ENCODE assay signal across 1 cellular context in genomic region chr5:169637085-169637855, GRCh38.
TF ChIP-seq lines count a peak whose summit lies in the region.

Gene DOCK2, plus strand, starts transcription at chr5:169637275. Its CDS starts 52 bp downstream, at chr5:169637327.

TF ChIP-seq in K562, 482 proteins besides CTCF, POLR2A, EP300 and RAD21 (continued from another document and continues in another):
- TF ChIP-seq, protein P1, sequence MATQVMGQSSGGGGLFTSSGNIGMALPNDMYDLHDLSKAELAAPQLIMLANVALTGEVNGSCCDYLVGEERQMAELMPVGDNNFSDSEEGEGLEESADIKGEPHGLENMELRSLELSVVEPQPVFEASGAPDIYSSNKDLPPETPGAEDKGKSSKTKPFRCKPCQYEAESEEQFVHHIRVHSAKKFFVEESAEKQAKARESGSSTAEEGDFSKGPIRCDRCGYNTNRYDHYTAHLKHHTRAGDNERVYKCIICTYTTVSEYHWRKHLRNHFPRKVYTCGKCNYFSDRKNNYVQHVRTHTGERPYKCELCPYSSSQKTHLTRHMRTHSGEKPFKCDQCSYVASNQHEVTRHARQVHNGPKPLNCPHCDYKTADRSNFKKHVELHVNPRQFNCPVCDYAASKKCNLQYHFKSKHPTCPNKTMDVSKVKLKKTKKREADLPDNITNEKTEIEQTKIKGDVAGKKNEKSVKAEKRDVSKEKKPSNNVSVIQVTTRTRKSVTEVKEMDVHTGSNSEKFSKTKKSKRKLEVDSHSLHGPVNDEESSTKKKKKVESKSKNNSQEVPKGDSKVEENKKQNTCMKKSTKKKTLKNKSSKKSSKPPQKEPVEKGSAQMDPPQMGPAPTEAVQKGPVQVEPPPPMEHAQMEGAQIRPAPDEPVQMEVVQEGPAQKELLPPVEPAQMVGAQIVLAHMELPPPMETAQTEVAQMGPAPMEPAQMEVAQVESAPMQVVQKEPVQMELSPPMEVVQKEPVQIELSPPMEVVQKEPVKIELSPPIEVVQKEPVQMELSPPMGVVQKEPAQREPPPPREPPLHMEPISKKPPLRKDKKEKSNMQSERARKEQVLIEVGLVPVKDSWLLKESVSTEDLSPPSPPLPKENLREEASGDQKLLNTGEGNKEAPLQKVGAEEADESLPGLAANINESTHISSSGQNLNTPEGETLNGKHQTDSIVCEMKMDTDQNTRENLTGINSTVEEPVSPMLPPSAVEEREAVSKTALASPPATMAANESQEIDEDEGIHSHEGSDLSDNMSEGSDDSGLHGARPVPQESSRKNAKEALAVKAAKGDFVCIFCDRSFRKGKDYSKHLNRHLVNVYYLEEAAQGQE (CRISPR knock-in tag; IDR thresholded peaks at IDR 0.05; ENCODE audit: low read depth): peak; percentile 59; the same call in 1 of the 2 replicates
- peak; percentile 56 for TF ChIP-seq RBBP5 (IDR thresholded peaks at IDR 0.05; ENCODE audit: borderline replicate concordance, insufficient read depth, low read length, poor library complexity, severe bottlenecking)
- no peak for TF ChIP-seq NR2C1 (IDR thresholded peaks at IDR 0.05)
- TF ChIP-seq NR2C1 (tag; IDR thresholded peaks at IDR 0.05): no peak
- TF ChIP-seq HMGN3 (IDR thresholded peaks at IDR 0.05; ENCODE audit: borderline replicate concordance, extremely low read depth, insufficient read length, low read depth, low read length): no peak
- TF ChIP-seq ZNF253 (CRISPR knock-in tag; conservative IDR thresholded peaks at IDR 0.05): no peak
- TF ChIP-seq ZNF124 (CRISPR knock-in tag; IDR thresholded peaks at IDR 0.05): no peak
- TF ChIP-seq CEBPB (tag; IDR thresholded peaks at IDR 0.05): no peak
- TF ChIP-seq ZNF668 (CRISPR knock-in tag; IDR thresholded peaks at IDR 0.05): no peak
- TF ChIP-seq SIX5 (IDR thresholded peaks at IDR 0.05; ENCODE audit: borderline replicate concordance in 1 of 2, insufficient read depth in 1 of 2, low read depth in 1 of 2, low read length in 2 of 2): no peak
- TF ChIP-seq ZNF316 (IDR thresholded peaks at IDR 0.05): no peak
- no peak for TF ChIP-seq ZBTB8A (IDR thresholded peaks at IDR 0.05; ENCODE audit: partially characterized antibody)
- peak in 1 of 2 experiments; percentile 7; a peak in 1 of 4 replicates for TF ChIP-seq NONO (IDR thresholded peaks at IDR 0.05; ENCODE audit: low read depth in 2 of 2, low read length in 1 of 2)
- no peak for TF ChIP-seq NFE2 (IDR thresholded peaks at IDR 0.05; ENCODE audit: low read depth)
- TF ChIP-seq ILK (tag; IDR thresholded peaks at IDR 0.05; ENCODE audit: borderline replicate concordance, low read depth): no peak
- TF ChIP-seq FIP1L1 (IDR thresholded peaks at IDR 0.05; ENCODE audit: low read depth, low read length, poor library complexity, severe bottlenecking): peak; percentile 39
- TF ChIP-seq THRAP3 (IDR thresholded peaks at IDR 0.05; ENCODE audit: borderline replicate concordance): no peak
- TF ChIP-seq, protein P2, sequence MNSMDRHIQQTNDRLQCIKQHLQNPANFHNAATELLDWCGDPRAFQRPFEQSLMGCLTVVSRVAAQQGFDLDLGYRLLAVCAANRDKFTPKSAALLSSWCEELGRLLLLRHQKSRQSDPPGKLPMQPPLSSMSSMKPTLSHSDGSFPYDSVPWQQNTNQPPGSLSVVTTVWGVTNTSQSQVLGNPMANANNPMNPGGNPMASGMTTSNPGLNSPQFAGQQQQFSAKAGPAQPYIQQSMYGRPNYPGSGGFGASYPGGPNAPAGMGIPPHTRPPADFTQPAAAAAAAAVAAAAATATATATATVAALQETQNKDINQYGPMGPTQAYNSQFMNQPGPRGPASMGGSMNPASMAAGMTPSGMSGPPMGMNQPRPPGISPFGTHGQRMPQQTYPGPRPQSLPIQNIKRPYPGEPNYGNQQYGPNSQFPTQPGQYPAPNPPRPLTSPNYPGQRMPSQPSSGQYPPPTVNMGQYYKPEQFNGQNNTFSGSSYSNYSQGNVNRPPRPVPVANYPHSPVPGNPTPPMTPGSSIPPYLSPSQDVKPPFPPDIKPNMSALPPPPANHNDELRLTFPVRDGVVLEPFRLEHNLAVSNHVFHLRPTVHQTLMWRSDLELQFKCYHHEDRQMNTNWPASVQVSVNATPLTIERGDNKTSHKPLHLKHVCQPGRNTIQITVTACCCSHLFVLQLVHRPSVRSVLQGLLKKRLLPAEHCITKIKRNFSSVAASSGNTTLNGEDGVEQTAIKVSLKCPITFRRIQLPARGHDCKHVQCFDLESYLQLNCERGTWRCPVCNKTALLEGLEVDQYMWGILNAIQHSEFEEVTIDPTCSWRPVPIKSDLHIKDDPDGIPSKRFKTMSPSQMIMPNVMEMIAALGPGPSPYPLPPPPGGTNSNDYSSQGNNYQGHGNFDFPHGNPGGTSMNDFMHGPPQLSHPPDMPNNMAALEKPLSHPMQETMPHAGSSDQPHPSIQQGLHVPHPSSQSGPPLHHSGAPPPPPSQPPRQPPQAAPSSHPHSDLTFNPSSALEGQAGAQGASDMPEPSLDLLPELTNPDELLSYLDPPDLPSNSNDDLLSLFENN (IDR thresholded peaks at IDR 0.05; ENCODE audit: low read depth in 2 of 2, low read length in 2 of 2): no peak
- TF ChIP-seq RFX7 (CRISPR knock-in tag; IDR thresholded peaks at IDR 0.05): no peak
- TF ChIP-seq BRD4 (IDR thresholded peaks at IDR 0.05): no peak
- TF ChIP-seq PRMT5 (CRISPR knock-in tag; IDR thresholded peaks at IDR 0.05): no peak
- peak; percentile 71; the same call in 1 of the 2 replicates for TF ChIP-seq PHF8 (IDR thresholded peaks at IDR 0.05; ENCODE audit: borderline replicate concordance, low read length)
- no peak for TF ChIP-seq HNRNPLL (IDR thresholded peaks at IDR 0.05; ENCODE audit: low read depth, low read length, poor library complexity, severe bottlenecking)
- TF ChIP-seq PHTF2 (CRISPR knock-in tag; IDR thresholded peaks at IDR 0.05): no peak
- TF ChIP-seq CCNT2 (IDR thresholded peaks at IDR 0.05; ENCODE audit: borderline replicate concordance, extremely low read depth, insufficient read length, low read depth, low read length): peak; percentile 36
- no peak for TF ChIP-seq CHD1 (IDR thresholded peaks at IDR 0.05; ENCODE audit: low read length)
- TF ChIP-seq POLR3G (IDR thresholded peaks at IDR 0.05; ENCODE audit: extremely low read depth, insufficient read length, insufficient replicate concordance): no peak
- no peak for TF ChIP-seq POLR2B (IDR thresholded peaks at IDR 0.05; ENCODE audit: low read depth, partially characterized antibody)
- TF ChIP-seq BRCA1 (IDR thresholded peaks at IDR 0.05): no peak
- TF ChIP-seq BRCA1 (CRISPR knock-in tag; IDR thresholded peaks at IDR 0.05): no peak
- TF ChIP-seq ZNF282 (CRISPR knock-in tag; IDR thresholded peaks at IDR 0.05): no peak
- TF ChIP-seq EHMT2 (IDR thresholded peaks at IDR 0.05): no peak
- no peak for TF ChIP-seq ATF7 (IDR thresholded peaks at IDR 0.05)
- TF ChIP-seq RBM39 (optimal IDR thresholded peaks at IDR 0.05; ENCODE audit: low read depth, low read length): no peak
- no peak for TF ChIP-seq SP2 (IDR thresholded peaks at IDR 0.05; ENCODE audit: extremely low read depth, low read depth, low read length, poor library complexity, severe bottlenecking)
- TF ChIP-seq PYGO2 (tag; IDR thresholded peaks at IDR 0.05): no peak
- no peak for TF ChIP-seq ZNF146 (CRISPR knock-in tag; IDR thresholded peaks at IDR 0.05; ENCODE audit: unreplicated experiment)
- no peak for TF ChIP-seq ZNF318 (IDR thresholded peaks at IDR 0.05; ENCODE audit: borderline replicate concordance in 1 of 2, low read depth in 1 of 2)
- TF ChIP-seq, protein P3, sequence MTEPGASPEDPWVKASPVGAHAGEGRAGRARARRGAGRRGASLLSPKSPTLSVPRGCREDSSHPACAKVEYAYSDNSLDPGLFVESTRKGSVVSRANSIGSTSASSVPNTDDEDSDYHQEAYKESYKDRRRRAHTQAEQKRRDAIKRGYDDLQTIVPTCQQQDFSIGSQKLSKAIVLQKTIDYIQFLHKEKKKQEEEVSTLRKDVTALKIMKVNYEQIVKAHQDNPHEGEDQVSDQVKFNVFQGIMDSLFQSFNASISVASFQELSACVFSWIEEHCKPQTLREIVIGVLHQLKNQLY (CRISPR knock-in tag; conservative IDR thresholded peaks at IDR 0.05): no peak
- TF ChIP-seq RAD51 (IDR thresholded peaks at IDR 0.05; ENCODE audit: borderline replicate concordance, low read depth): no peak
- TF ChIP-seq FOXP4 (CRISPR knock-in tag; IDR thresholded peaks at IDR 0.05; ENCODE audit: borderline replicate concordance): peak; percentile 72; the same call in 1 of the 2 replicates
- TF ChIP-seq ZBED1 (IDR thresholded peaks at IDR 0.05): no peak
- TF ChIP-seq CHD4 (IDR thresholded peaks at IDR 0.05; ENCODE audit: insufficient read depth, insufficient replicate concordance, low read depth, low read length, poor library complexity, severe bottlenecking): peak; percentile 11
- TF ChIP-seq CHAMP1 (IDR thresholded peaks at IDR 0.05): no peak
- TF ChIP-seq FOXJ2 (tag; IDR thresholded peaks at IDR 0.05): no peak
- TF ChIP-seq RNF2 (IDR thresholded peaks at IDR 0.05): peak; percentile 31; the same call in 1 of the 2 replicates
- no peak for TF ChIP-seq ZC3H11A (IDR thresholded peaks at IDR 0.05; ENCODE audit: low read depth, low read length)
- TF ChIP-seq ZNF696 (CRISPR knock-in tag; conservative IDR thresholded peaks at IDR 0.05): no peak
